In the genomic region with DNA sequence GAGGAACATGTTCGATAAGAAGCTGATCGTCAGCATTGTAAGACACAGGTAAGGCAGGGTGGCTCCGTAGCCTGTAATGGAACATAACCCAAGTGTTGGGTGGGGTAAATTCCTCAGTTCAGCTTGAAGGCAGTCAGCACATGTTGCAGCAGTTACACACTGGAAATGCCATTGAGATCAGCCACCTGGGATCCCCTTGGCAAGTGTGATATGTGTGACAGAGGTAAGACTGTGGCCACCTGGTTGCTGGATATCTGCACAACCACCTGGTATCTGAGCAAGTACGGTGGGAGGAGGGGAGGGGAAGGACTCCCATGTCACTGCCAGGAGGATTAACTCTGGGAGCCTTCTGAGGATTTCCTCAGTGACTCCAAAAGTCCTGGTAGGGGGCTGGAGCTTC, we compare ENCODE assay signal across 24 cellular contexts.
DNase-seq lines count a peak whose midpoint lies in the region; ATAC-seq, FAIRE-seq and TF ChIP-seq lines count a peak whose summit lies in the region.
"Had no signal": no experiment of that assay in that cellular context is flagged by ENCODE, and none has a peak within 500 bp of the region (broad histone marks: within the 10 kb centered on the region; RNA-seq: fewer than 3 reads in every experiment).

No MANE protein-coding gene starts in this region.

- H3K4me1 Mint-ChIP-seq in type B pancreatic cell (ENCODE audit: unreplicated experiment): no peaks in the 10 kb centered on the region

- no peaks in the 10 kb centered on the region for H3K9me1 ChIP-seq in keratinocyte (ENCODE audit: control insufficient read depth, extremely low read depth, insufficient read depth, low read length)

- intact Hi-C loops in body of pancreas (cut with DNase I): no loop called here

- no peaks in the 10 kb centered on the region for H3K27me3 ChIP-seq in body of pancreas
- no peaks in the 10 kb centered on the region for H3K27me3 ChIP-seq in keratinocyte (ENCODE audit: control insufficient read depth, extremely low read depth, insufficient read depth, low read length)
- H3K27me3 ChIP-seq: BE2C had no signal

- no peaks in the 10 kb centered on the region for H3K36me3 Mint-ChIP-seq in type B pancreatic cell

- peak overlapping the region; percentile 39 for H3K27ac Mint-ChIP-seq in type B pancreatic cell

- no peak overlapping the region for H3K9ac ChIP-seq in keratinocyte (ENCODE audit: control insufficient read depth, extremely low read depth, insufficient read depth, low read length)
- H3K9ac ChIP-seq: GM23248, SK-N-SH had no signal

- H3K79me2 ChIP-seq in keratinocyte (ENCODE audit: control insufficient read depth, insufficient read depth, low read length): no peaks in the 10 kb centered on the region

- DNase-seq in NCI-H2171 (lab: John Stamatoyannopoulos, UW): peak; percentile 5
- DNase-seq in body of pancreas: peak in 3 of 4 donors; percentile 17 to 60 (median 35)
- DNase-seq in keratinocyte (ENCODE audit: low read depth, low spot score): peak; percentile 81
- no peak for DNase-seq in type B pancreatic cell (ENCODE audit: extremely low spot score, unreplicated experiment)
- no peak for DNase-seq in UCSD-AML1 (lab: John Stamatoyannopoulos, UW; ENCODE audit: unreplicated experiment)
- DNase-seq: BE2C; EL; GF-D8; GM23248; KG1; NCI-H1092 treated with DMSO at 0.1 percent for 48 hours; NCI-H146; NCI-H2029; NCI-H446; NCI-H526 treated with DMSO at 0.1 percent for 48 hours; NK-92 treated with Interleukin-12 subunit alpha and Interleukin-12 subunit beta, amount 100 ng/mL, for 24 hours; SIG-M5; SK-N-SH had no signal

- ATAC-seq in body of pancreas: peak; percentile 35
- ATAC-seq in GM19351 (IDR thresholded peaks at IDR 0.05; ENCODE audit: unreplicated experiment): no peak
- ATAC-seq in GM18498 (IDR thresholded peaks at IDR 0.05; ENCODE audit: unreplicated experiment): no peak
- ATAC-seq: HCT116, Panc1 had no signal

- peak; percentile 80 for FAIRE-seq in keratinocyte (lab: Jason Lieb, UNC)
- FAIRE-seq: D721Med, HTR-8/SVneo had no signal

- H3K27ac ChIP-seq in body of pancreas (no peak overlapping the region), keratinocyte (ENCODE audit: control insufficient read depth, insufficient read depth, low read length) (no peak overlapping the region)
- H3K27ac ChIP-seq: GM23248 had no signal

- H3K27me3 Mint-ChIP-seq in type B pancreatic cell: peaks cover 4% of the 10 kb centered on the region

- no peaks in the 10 kb centered on the region for H4K20me1 ChIP-seq in keratinocyte (ENCODE audit: control insufficient read depth, extremely low read depth, insufficient read depth, low read length)

- peak overlapping the region; percentile 63 for H2AFZ ChIP-seq in keratinocyte (ENCODE audit: control insufficient read depth, low read length)
- H2AFZ ChIP-seq: GM23248 had no signal

- TF ChIP-seq CTCF in body of pancreas (IDR thresholded peaks at IDR 0.05) (no peak), keratinocyte (optimal IDR thresholded peaks at IDR 0.05 in 1 of 3, IDR thresholded peaks at IDR 0.05 in 1 of 3, conservative IDR thresholded peaks at IDR 0.05 in 1 of 3; ENCODE audit: extremely low read depth in 1 of 3, insufficient read depth in 2 of 3, low read length in 3 of 3) (no peak), type B pancreatic cell (conservative IDR thresholded peaks at IDR 0.05) (no peak)

- WGBS in body of pancreas, 2 donors: 36 to 70% methylated on average over 4 of the region's 4 CpGs

- no peak overlapping the region for H3K4me3 Mint-ChIP-seq in type B pancreatic cell

- H3K4me1 ChIP-seq in body of pancreas (no peaks in the 10 kb centered on the region), keratinocyte (ENCODE audit: control insufficient read depth, extremely low read depth, insufficient read depth, low read length) (peaks cover 11% of the 10 kb centered on the region)
- H3K4me1 ChIP-seq: BE2C had no signal

- no peak for TF ChIP-seq POLR2A in body of pancreas (IDR thresholded peaks at IDR 0.05)

- H3K4me2 ChIP-seq in keratinocyte (ENCODE audit: control insufficient read depth, extremely low read depth, insufficient read depth, low read depth, low read length): peak overlapping the region; percentile 69
- H3K4me2 ChIP-seq: SK-N-SH had no signal

- dilution Hi-C loops in keratinocyte (cut with MboI; ENCODE audit: extremely low pct_ligation_motif_present, low sequenced_read_pairs): no loop called here

- H3K9me3 ChIP-seq in body of pancreas (no peaks in the 10 kb centered on the region), keratinocyte (ENCODE audit: control insufficient read depth, low read depth, low read length) (no peaks in the 10 kb centered on the region)
- H3K9me3 ChIP-seq: BE2C, SK-N-SH had no signal

- H3K4me3 ChIP-seq in body of pancreas (no peak overlapping the region), keratinocyte (ENCODE audit: control insufficient read depth in 2 of 3, extremely low read depth in 1 of 3, insufficient read depth in 2 of 3, low read depth in 1 of 3, low read length in 3 of 3) (no peak overlapping the region)
- H3K4me3 ChIP-seq: GM23248 had no signal

- peaks cover 5% of the 10 kb centered on the region for H3K9me3 Mint-ChIP-seq in type B pancreatic cell

- H3K36me3 ChIP-seq in body of pancreas (replicated peaks in 1 of 2; ENCODE audit: insufficient read depth in 1 of 2, low read depth in 2 of 2) (no peaks in the 10 kb centered on the region), keratinocyte (ENCODE audit: control insufficient read depth in 2 of 2, extremely low read depth in 1 of 2, insufficient read depth in 2 of 2, low read length in 2 of 2) (no peaks in the 10 kb centered on the region)
- H3K36me3 ChIP-seq: BE2C had no signal

Comparison
In these comparisons a context has a peak if more than half of its experiments do, and no peak if none do; other contexts are left out.
1. DNase-seq: peak in NCI-H2171 (single experiment), body of pancreas (3 of 4) and keratinocyte (single experiment); none in type B pancreatic cell (single experiment) and UCSD-AML1 (single experiment).